9 cellular contexts compared by ENCODE assay signal in genomic region chr14:93369393-93370266, GRCh38. TPM values are rescaled to one million over a fixed set of nuclear protein-coding genes. Genes with fewer than 3 reads are reported as not detected.
DNase-seq lines count a peak whose midpoint lies in the region; ATAC-seq and TF ChIP-seq lines count a peak whose summit lies in the region.
"Had no signal": no experiment of that assay in that cellular context is flagged by ENCODE, and none has a peak within 500 bp of the region (broad histone marks: within the 10 kb centered on the region; RNA-seq: fewer than 3 reads in every experiment).

No MANE protein-coding gene starts in this region.

- no peaks in the 10 kb centered on the region for H3K79me2 ChIP-seq in PC-3 (ENCODE audit: low read length)

- H3K27me3 ChIP-seq in PC-3 (ENCODE audit: low read length): 0 out of 2 replicates have a peak, but pooled peaks cover 5% of the 10 kb centered on the region

- TF ChIP-seq CTCF in RWPE1 (conservative IDR thresholded peaks at IDR 0.05; ENCODE audit: low read depth) (no peak), PC-3 (conservative IDR thresholded peaks at IDR 0.05; ENCODE audit: low read depth, low read length) (no peak)

- no peak overlapping the region for H3K4me3 ChIP-seq in PC-3 (ENCODE audit: low read length)

- H2AFZ ChIP-seq in PC-3 (ENCODE audit: low read length): no peak overlapping the region

- intact Hi-C loops in PC-3 (cut with micrococcal nuclease): no loop called here

- H3K4me1 ChIP-seq in PC-3 (ENCODE audit: insufficient read depth, low read length): no peaks in the 10 kb centered on the region

- H3K9me2 ChIP-seq in PC-3 (replicated peaks; ENCODE audit: low read length): no peaks in the 10 kb centered on the region

- H3K27ac ChIP-seq in RWPE1 (no peak overlapping the region), PC-3 (ENCODE audit: low read length) (no peak overlapping the region)

- POLR2A ChIA-PET in RWPE1 (lab: Yijun Ruan, JAX; ENCODE audit: low non-redundant PET): no interaction called here
- POLR2A ChIA-PET in PC-3 (lab: Charles Lee; ENCODE audit: unreplicated experiment): no interaction called here

- no peak overlapping the region for H3K4me2 ChIP-seq in PC-3 (ENCODE audit: low read length)

- no peaks in the 10 kb centered on the region for H3K9me3 ChIP-seq in PC-3 (ENCODE audit: low read length)

- peak; percentile 88 for ATAC-seq in GM19035 (IDR thresholded peaks at IDR 0.05; ENCODE audit: unreplicated experiment)
- ATAC-seq in HG02840 (IDR thresholded peaks at IDR 0.05; ENCODE audit: low FRiP score, unreplicated experiment): peak; percentile 70
- ATAC-seq in PC-3: no peak
- ATAC-seq: Right ventricle myocardium inferior had no signal

- no TSS peak for BruUV-seq in PC-3 (replicated peaks; lab: Mats Ljungman, UMichigan)

- no peaks in the 10 kb centered on the region for H3K36me3 ChIP-seq in PC-3 (ENCODE audit: low read depth, low read length)

- no peak overlapping the region for H3K9ac ChIP-seq in PC-3 (ENCODE audit: low read length)

- DNase-seq in NAMALWA (ENCODE audit: low spot score) (peak; percentile 43), pons (ENCODE audit: low spot score) (peak; percentile 57), RWPE1 (ENCODE audit: low spot score) (no peak), T-helper 9 cell (no peak), PC-3 (no peak)
- no peak for DNase-seq in activated CD4-positive, CD25-positive, alpha-beta regulatory T cell treated with anti-CD3 and anti-CD28 coated beads, Interleukin-2, amount 50 U/mL, for 72 hours

- no peaks in the 10 kb centered on the region for H3F3A ChIP-seq in PC-3 (ENCODE audit: low read length, unreplicated experiment)

- CTCF ChIA-PET in RWPE1 (lab: Yijun Ruan, JAX) (no interaction called here), PC-3 (lab: Charles Lee) (no interaction called here)

- no peaks in the 10 kb centered on the region for H4K20me1 ChIP-seq in PC-3 (ENCODE audit: low read length)

RNA-seq across cellular contexts. Expression of gene COX8C, which starts 22.6 kb away (rescaled TPM):
- not detected in 2 replicates for total RNA-seq in PC-3 (2014; rRNA removed)

RNA-seq across cellular contexts. Expression of gene BTBD7, which starts 36.8 kb away (rescaled TPM):
- 23.2 and 29.8 TPM in 2 replicates for total RNA-seq in PC-3 (2014; rRNA removed)

Comparison
In these comparisons a context has a peak if more than half of its experiments do, and no peak if none do; other contexts are left out.
1. DNase-seq: peak in NAMALWA (single experiment) and pons (single experiment); none in RWPE1 (single experiment), T-helper 9 cell (single experiment), activated CD4-positive, CD25-positive, alpha-beta regulatory T cell treated with anti-CD3 and anti-CD28 coated beads, Interleukin-2, amount 50 U/mL, for 72 hours (single experiment) and PC-3 (single experiment).